ENCODE assay signal across 16 cellular contexts in genomic region chr2:45331034-45331786, GRCh38.
DNase-seq lines count a peak whose midpoint lies in the region; TF ChIP-seq lines count a peak whose summit lies in the region.
"Had no signal": no experiment of that assay in that cellular context is flagged by ENCODE, and none has a peak within 500 bp of the region (broad histone marks: within the 10 kb centered on the region; RNA-seq: fewer than 3 reads in every experiment).

No MANE protein-coding gene starts in this region.

- H2BK5ac ChIP-seq in mesenchymal stem cell (ENCODE audit: low read depth, low read length, poor library complexity, severe bottlenecking) = no peak overlapping the region

- no peak overlapping the region for H3K18ac ChIP-seq in mesenchymal stem cell (ENCODE audit: low read depth in 1 of 2, low read length in 2 of 2)

- no peak overlapping the region for H4K8ac ChIP-seq in mesenchymal stem cell (ENCODE audit: low read length)

- no peak for TF ChIP-seq EP300 in suprapubic skin (IDR thresholded peaks at IDR 0.05)

- no peak overlapping the region for H3K4me2 ChIP-seq in mesenchymal stem cell (ENCODE audit: low read length, poor library complexity, severe bottlenecking)

- WGBS in mesenchymal stem cell = 82% methylated on average over 13 of the region's 13 CpGs
- 75% methylated on average over 13 of the region's 13 CpGs for WGBS in suprapubic skin

- no peak overlapping the region for H2BK15ac ChIP-seq in mesenchymal stem cell (ENCODE audit: low read depth, poor library complexity, severe bottlenecking)

- H3K4me3 Mint-ChIP-seq in activated naive CD8-positive, alpha-beta T cell treated with anti-CD3 and anti-CD28 coated beads for 36 hours = no peak overlapping the region
- H3K4me3 Mint-ChIP-seq: brain had no signal

- H3K4me1 ChIP-seq in mesenchymal stem cell (ENCODE audit: control insufficient read depth, insufficient read depth, low read depth, low read length) = peaks cover 20% of the 10 kb centered on the region
- no peaks in the 10 kb centered on the region for H3K4me1 ChIP-seq in suprapubic skin

- peak; percentile 65 for DNase-seq in AG20443 (ENCODE audit: low spot score)
- peak; percentile 11 for DNase-seq in M059J (ENCODE audit: low read depth)
- no peak for DNase-seq in mesenchymal stem cell
- no peak for DNase-seq in suprapubic skin (ENCODE audit: low spot score in 2 of 2)
- no peak for DNase-seq in SK-N-DZ (ENCODE audit: low spot score)
- DNase-seq in GF-D8 (lab: John Stamatoyannopoulos, UW) = no peak
- no peak for DNase-seq in activated naive CD8-positive, alpha-beta T cell treated with anti-CD3 and anti-CD28 coated beads for 36 hours
- DNase-seq: activated gamma-delta T cell treated with Interleukin-2 at 50 U/mL for 16 hours, DND-41, foreskin melanocyte, NCI-H1048, posterior cingulate gyrus had no signal

- no peaks in the 10 kb centered on the region for H3K4me1 Mint-ChIP-seq in activated naive CD8-positive, alpha-beta T cell treated with anti-CD3 and anti-CD28 coated beads for 36 hours

- H3K79me1 ChIP-seq in mesenchymal stem cell (replicated peaks; ENCODE audit: low read length, poor library complexity, severe bottlenecking) = no peaks in the 10 kb centered on the region

- H3K4me3 ChIP-seq in mesenchymal stem cell (ENCODE audit: insufficient read depth in 1 of 2, low read depth in 1 of 2, low read length in 2 of 2) = no peak overlapping the region
- no peak overlapping the region for H3K4me3 ChIP-seq in suprapubic skin
- H3K4me3 ChIP-seq: GM12878, thoracic aorta had no signal

- no peaks in the 10 kb centered on the region for H3K36me3 ChIP-seq in mesenchymal stem cell (ENCODE audit: control insufficient read depth in 1 of 2, insufficient read depth in 2 of 2, low read depth in 1 of 2, low read length in 2 of 2)
- no peaks in the 10 kb centered on the region for H3K36me3 ChIP-seq in suprapubic skin
- H3K36me3 ChIP-seq: thoracic aorta had no signal

- TF ChIP-seq CTCF in VCaP (conservative IDR thresholded peaks at IDR 0.05) = no peak
- no peak for TF ChIP-seq CTCF in suprapubic skin (IDR thresholded peaks at IDR 0.05)

- no peaks in the 10 kb centered on the region for H3K9me3 Mint-ChIP-seq in activated naive CD8-positive, alpha-beta T cell treated with anti-CD3 and anti-CD28 coated beads for 36 hours

- no peaks in the 10 kb centered on the region for H3K9me3 ChIP-seq in mesenchymal stem cell (ENCODE audit: control insufficient read depth, low read length)
- no peaks in the 10 kb centered on the region for H3K9me3 ChIP-seq in suprapubic skin
- H3K9me3 ChIP-seq: thoracic aorta had no signal

- no peak overlapping the region for H2BK12ac ChIP-seq in mesenchymal stem cell (ENCODE audit: low read length in 2 of 2)

- H3K27ac Mint-ChIP-seq in activated naive CD8-positive, alpha-beta T cell treated with anti-CD3 and anti-CD28 coated beads for 36 hours = no peak overlapping the region

- no peak overlapping the region for H2AFZ ChIP-seq in mesenchymal stem cell (ENCODE audit: low read depth, low read length)

- no peak for TF ChIP-seq POLR2A in suprapubic skin (IDR thresholded peaks at IDR 0.05)

- H3K27ac ChIP-seq in VCaP = peak overlapping the region; percentile 78
- H3K27ac ChIP-seq in mesenchymal stem cell (ENCODE audit: low read length, poor library complexity, severe bottlenecking) = no peak overlapping the region
- no peak overlapping the region for H3K27ac ChIP-seq in suprapubic skin
- H3K27ac ChIP-seq: thoracic aorta had no signal

- H3K9ac ChIP-seq in mesenchymal stem cell (ENCODE audit: low read length) = peak overlapping the region; percentile 44

- no peak overlapping the region for H4K91ac ChIP-seq in mesenchymal stem cell (ENCODE audit: low read length)

- peak overlapping the region; percentile 41 for H2AK5ac ChIP-seq in mesenchymal stem cell (ENCODE audit: low read length, severe bottlenecking)

- no peak overlapping the region for H3K14ac ChIP-seq in mesenchymal stem cell (ENCODE audit: low read length in 2 of 2)

- H2BK120ac ChIP-seq in mesenchymal stem cell (ENCODE audit: low read depth, low read length) = no peak overlapping the region

- H3K36me3 Mint-ChIP-seq in activated naive CD8-positive, alpha-beta T cell treated with anti-CD3 and anti-CD28 coated beads for 36 hours = no peaks in the 10 kb centered on the region
- H3K36me3 Mint-ChIP-seq: brain had no signal

- H3K4ac ChIP-seq in mesenchymal stem cell (ENCODE audit: low read depth in 1 of 2, low read length in 2 of 2) = no peak overlapping the region

- no peak overlapping the region for H3K23ac ChIP-seq in mesenchymal stem cell (ENCODE audit: low read length in 2 of 2)

- peaks cover 4% of the 10 kb centered on the region for H3K27me3 Mint-ChIP-seq in activated naive CD8-positive, alpha-beta T cell treated with anti-CD3 and anti-CD28 coated beads for 36 hours

- peaks cover 0 to 11% of the 10 kb centered on the region in 2 experiments for H3K27me3 ChIP-seq in mesenchymal stem cell (ENCODE audit: control insufficient read depth in 1 of 2, insufficient read depth in 1 of 2, low read length in 2 of 2)
- no peaks in the 10 kb centered on the region for H3K27me3 ChIP-seq in suprapubic skin

Comparison
In these comparisons a context has a peak if more than half of its experiments do, and no peak if none do; other contexts are left out.
1. DNase-seq: peak in AG20443 (single experiment) and M059J (single experiment); none in mesenchymal stem cell (single experiment), suprapubic skin (0 of 2), SK-N-DZ (single experiment), GF-D8 (single experiment) and activated naive CD8-positive, alpha-beta T cell treated with anti-CD3 and anti-CD28 coated beads for 36 hours (single experiment).